19 cellular contexts compared by ENCODE assay signal in genomic region chr16:51287231-51287630, GRCh38.
"Had no signal": no experiment of that assay in that cellular context is flagged by ENCODE, and none has a peak within 500 bp of the region (broad histone marks: within the 10 kb centered on the region; RNA-seq: fewer than 3 reads in every experiment).

No MANE protein-coding gene starts in this region.

- H3K4me2 ChIP-seq: SK-N-SH had no signal

- DNase-seq: KBM-7, NCI-H1092, NCI-H1105 treated with DMSO at 0.1 percent for 48 hours, NCI-H1417 treated with DMSO at 0.1 percent for 48 hours, NCI-H146, NCI-H1694 treated with DMSO at 0.1 percent for 48 hours, NCI-H1930, NCI-H2081, NCI-H2107, NCI-H2227 treated with DMSO at 0.1 percent for 48 hours, NCI-H524, NCI-H526 treated with DMSO at 0.1 percent for 48 hours, NCI-H748 treated with DMSO at 0.1 percent for 48 hours, Right ventricle myocardium superior, RPMI8226, SK-N-SH had no signal

- H3K27ac ChIP-seq: HL-60 had no signal

- FAIRE-seq: HTR-8/SVneo, RCC 7860 had no signal

- H3K9ac ChIP-seq: SK-N-SH had no signal
